In the genomic region with DNA sequence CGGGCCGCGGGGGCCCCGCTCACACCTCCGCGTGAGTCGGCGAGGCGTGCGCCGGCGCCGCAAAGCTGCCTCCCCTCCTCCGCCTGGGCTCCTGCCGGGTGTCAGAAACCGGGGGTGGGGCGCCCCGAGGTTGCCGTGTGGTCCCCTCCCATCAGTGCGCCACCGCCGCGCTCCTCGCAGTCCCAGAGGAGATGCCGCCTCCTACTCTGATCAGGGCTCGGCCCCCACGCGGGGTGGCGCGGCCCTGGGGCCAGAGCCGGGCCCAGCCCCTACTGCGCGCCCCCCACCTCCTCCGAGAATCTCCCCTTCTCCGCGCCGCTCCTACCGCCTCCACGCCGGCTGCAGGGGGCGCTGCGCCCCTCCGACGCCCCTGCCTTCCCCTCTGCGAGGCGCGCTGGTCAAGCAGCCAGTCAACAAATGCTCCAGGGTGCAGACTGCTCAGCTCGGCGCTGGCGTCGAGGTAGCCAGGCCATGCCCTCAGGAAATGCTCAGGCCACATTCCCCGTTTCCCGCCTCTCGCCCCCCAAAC, we compare ENCODE assay signal across 8 cellular contexts. TPM values are rescaled to one million over a fixed set of nuclear protein-coding genes. Genes with fewer than 3 reads are reported as not detected.
A peak's percentile ranks its signal among the peaks of the same experiment; 100 is the strongest.
DNase-seq lines count a peak whose midpoint lies in the region; ATAC-seq, FAIRE-seq and TF ChIP-seq lines count a peak whose summit lies in the region.

No MANE protein-coding gene starts in this region.

- H2BK5ac ChIP-seq in H1 (ENCODE audit: low read depth, low read length), result no peak overlapping the region

- no peak for ATAC-seq in GM19397 (IDR thresholded peaks at IDR 0.05; ENCODE audit: unreplicated experiment)

- DNase-seq in BE2C, result no peak
- DNase-seq in activated CD4-positive, alpha-beta T cell treated with anti-CD3 and anti-CD28 coated beads, Interleukin-2, amount 10 ng/mL, durations not matched to agents 24 days and 14 days, result peak; percentile 84
- peak in 1 of 2 experiments; percentile 88 for DNase-seq in H1 (ENCODE audit: low read depth in 1 of 2, low spot score in 2 of 2)
- DNase-seq in progenitor cell of endocrine pancreas (ENCODE audit: low spot score, unreplicated experiment), result no peak
- DNase-seq in ureter (ENCODE audit: low spot score), result no peak
- DNase-seq in glomerular visceral epithelial cell (ENCODE audit: extremely low spot score), result no peak

- no peak overlapping the region for H3K14ac ChIP-seq in H1 (ENCODE audit: insufficient read length)

- H3K27me3 Mint-ChIP-seq in activated CD4-positive, alpha-beta T cell treated with anti-CD3 and anti-CD28 coated beads, Interleukin-2, amount 10 ng/mL, durations not matched to agents 24 days and 14 days, result peaks cover 19% of the 10 kb centered on the region
- peaks cover 33% of the 10 kb centered on the region for H3K27me3 Mint-ChIP-seq in progenitor cell of endocrine pancreas

- H3K9me3 ChIP-seq in BE2C (no peaks in the 10 kb centered on the region), HUES64 (ENCODE audit: insufficient read depth, low read depth, low read length) (no peaks in the 10 kb centered on the region), H1 (ENCODE audit: insufficient read depth in 2 of 2, low read depth in 1 of 2, low read length in 1 of 2) (no peaks in the 10 kb centered on the region)

- WGBS in HUES64, result 9% methylated on average over 54 of the region's 54 CpGs
- 23% methylated on average over 16 of the region's 54 CpGs; no CpG with 5 or more reads in 1 of the 2 experiments for WGBS in H1 (ENCODE audit: extremely low coverage in 1 of 2, insufficient coverage in 1 of 2, insufficient read length in 1 of 2, insufficient replicate concordance in 2 of 2, low coverage in 1 of 2, low lambda C conversion rate in 2 of 2, missing lambda C conversion rate in 1 of 2), 2 experiments

- H3K4me1 Mint-ChIP-seq in activated CD4-positive, alpha-beta T cell treated with anti-CD3 and anti-CD28 coated beads, Interleukin-2, amount 10 ng/mL, durations not matched to agents 24 days and 14 days, result peaks cover 8% of the 10 kb centered on the region
- H3K4me1 Mint-ChIP-seq in progenitor cell of endocrine pancreas (ENCODE audit: low read depth), result peaks cover 1% of the 10 kb centered on the region

- no peak overlapping the region for H3K27ac Mint-ChIP-seq in activated CD4-positive, alpha-beta T cell treated with anti-CD3 and anti-CD28 coated beads, Interleukin-2, amount 10 ng/mL, durations not matched to agents 24 days and 14 days
- H3K27ac Mint-ChIP-seq in progenitor cell of endocrine pancreas, result no peak overlapping the region

- 0 out of 2 replicates have a peak overlapping the region, but pooled peaks have one; percentile 5 for H4K8ac ChIP-seq in H1 (ENCODE audit: extremely low read depth, insufficient read depth, low read length)

- POLR2A ChIA-PET in H1 (lab: Charles Lee; ENCODE audit: partially characterized antibody), result interaction anchor here (1.2 to 1.9 kb wide), 3 partner anchors 9 to 31 kb away, joined by 3 to 6 read pairs (median 4); no protein-coding TSS in a partner anchor

- H2AK5ac ChIP-seq in H1 (ENCODE audit: low read depth, low read length), result no peak overlapping the region

- H3K9ac ChIP-seq in HUES64 (ENCODE audit: low read depth, low read length) (no peak overlapping the region), H1 (replicated peaks in 1 of 4; ENCODE audit: extremely low read depth in 1 of 4, low read depth in 3 of 4, low read length in 3 of 4) (no peak overlapping the region)

- H3K4me2 ChIP-seq in H1 (ENCODE audit: insufficient read depth in 1 of 2, low read depth in 2 of 2, low read length in 2 of 2), result peak overlapping the region; percentile 41 to 75

- peak overlapping the region; percentile 78 for H3K4me3 Mint-ChIP-seq in activated CD4-positive, alpha-beta T cell treated with anti-CD3 and anti-CD28 coated beads, Interleukin-2, amount 10 ng/mL, durations not matched to agents 24 days and 14 days
- peak overlapping the region; percentile 55 for H3K4me3 Mint-ChIP-seq in progenitor cell of endocrine pancreas (ENCODE audit: low read depth)

- no peak overlapping the region for H3K23ac ChIP-seq in H1 (ENCODE audit: insufficient read length)

- intact Hi-C loops in activated CD4-positive, alpha-beta T cell treated with anti-CD3 and anti-CD28 coated beads, Interleukin-2, amount 10 ng/mL, durations not matched to agents 24 days and 14 days (cut with micrococcal nuclease), result loop anchor here (5.0 kb wide), 1 partner anchor 77 kb away; no protein-coding TSS in a partner anchor

- H3K4me1 ChIP-seq in BE2C (no peaks in the 10 kb centered on the region), HUES64 (ENCODE audit: insufficient read depth, low read length) (no peaks in the 10 kb centered on the region; the same call in 1 of the 2 replicates), H1 (replicated peaks in 1 of 4; ENCODE audit: control insufficient read depth in 3 of 4, insufficient read depth in 4 of 4, low read length in 3 of 4) (peaks cover 0 to 6% (median 3%) of the 10 kb centered on the region in 4 experiments; a peak in 6 of 7 replicates)

- peaks cover 2% of the 10 kb centered on the region; the same call in 1 of the 2 replicates for H3K79me1 ChIP-seq in H1 (ENCODE audit: low read depth, low read length)

- TF ChIP-seq CTCF in BE2C (IDR thresholded peaks at IDR 0.05; ENCODE audit: low read depth, low read length) (peak; percentile 17; the same call in 1 of the 2 replicates), H1 (IDR thresholded peaks at IDR 0.05; ENCODE audit: control extremely low read depth in 1 of 3, insufficient read depth in 1 of 3, low read depth in 1 of 3, low read length in 3 of 3) (peak in 2 of 3 experiments; percentile 78 to 79; a peak in 3 of 4 replicates), progenitor cell of endocrine pancreas (IDR thresholded peaks at IDR 0.05; ENCODE audit: unreplicated experiment) (peak; percentile 63)

- no peak overlapping the region for H2BK15ac ChIP-seq in H1 (ENCODE audit: low read length)

- no peak overlapping the region for H2BK12ac ChIP-seq in H1 (ENCODE audit: low read depth, low read length)

- no peak overlapping the region for H3K4me3 ChIP-seq in BE2C (ENCODE audit: low read depth, low read length)
- peak overlapping the region; percentile 49 for H3K4me3 ChIP-seq in HUES64 (ENCODE audit: low read length)
- peak overlapping the region; percentile 21 to 56 (median 26); a peak in 6 of 8 replicates for H3K4me3 ChIP-seq in H1 (ENCODE audit: extremely low read depth in 1 of 4, insufficient read depth in 2 of 4, low read depth in 3 of 4, low read length in 4 of 4)

- peaks cover 14% of the 10 kb centered on the region for H3K27me3 ChIP-seq in BE2C
- peaks cover 27% of the 10 kb centered on the region for H3K27me3 ChIP-seq in HUES64 (ENCODE audit: insufficient read depth, low read length)
- H3K27me3 ChIP-seq in H1 (replicated peaks in 1 of 4; ENCODE audit: control insufficient read depth in 3 of 4, extremely low read depth in 1 of 4, insufficient read depth in 3 of 4, low read length in 3 of 4), result peaks cover 9 to 26% (median 18%) of the 10 kb centered on the region in 4 experiments

- TF ChIP-seq RAD21 in H1 (IDR thresholded peaks at IDR 0.05 in 1 of 2, conservative IDR thresholded peaks at IDR 0.05 in 1 of 2; ENCODE audit: low read depth in 2 of 2, low read length in 2 of 2), result peak; percentile 57 to 75

- TF ChIP-seq POLR2A in H1 (IDR thresholded peaks at IDR 0.05; ENCODE audit: control extremely low read depth in 1 of 2, low read depth in 2 of 2, low read length in 2 of 2), result no peak

- CTCF ChIA-PET in H1 (lab: Charles Lee; ENCODE audit: partially characterized antibody), result interaction anchor here (0.6 to 4.7 kb wide), 17 partner anchors 10 to 183 kb away, joined by 3 to 27 read pairs (median 4); a partner anchor contains a TSS

- H4K5ac ChIP-seq in H1 (ENCODE audit: insufficient read length, low read depth, low read length), result no peak overlapping the region

- no peaks in the 10 kb centered on the region for H3K9me3 Mint-ChIP-seq in activated CD4-positive, alpha-beta T cell treated with anti-CD3 and anti-CD28 coated beads, Interleukin-2, amount 10 ng/mL, durations not matched to agents 24 days and 14 days
- H3K9me3 Mint-ChIP-seq in progenitor cell of endocrine pancreas (ENCODE audit: low read depth), result no peaks in the 10 kb centered on the region

- FAIRE-seq in H1 (lab: Jason Lieb, UNC), result no peak

- no peak overlapping the region for H4K91ac ChIP-seq in H1 (replicated peaks; ENCODE audit: insufficient read length, low read length)

- no peak overlapping the region for H3K56ac ChIP-seq in H1 (replicated peaks; ENCODE audit: insufficient read length, low read depth, low read length)

- no peaks in the 10 kb centered on the region for H3K36me3 Mint-ChIP-seq in activated CD4-positive, alpha-beta T cell treated with anti-CD3 and anti-CD28 coated beads, Interleukin-2, amount 10 ng/mL, durations not matched to agents 24 days and 14 days (ENCODE audit: low read depth)
- no peaks in the 10 kb centered on the region for H3K36me3 Mint-ChIP-seq in progenitor cell of endocrine pancreas (ENCODE audit: insufficient read depth)

- no peak overlapping the region for H2BK120ac ChIP-seq in H1 (replicated peaks; ENCODE audit: low read depth, low read length)

- H3K18ac ChIP-seq in H1 (ENCODE audit: extremely low read depth, low read length), result no peak overlapping the region; the same call in 1 of the 2 replicates

- TF ChIP-seq EP300 in H1 (IDR thresholded peaks at IDR 0.05; ENCODE audit: borderline replicate concordance in 1 of 2, low read depth in 2 of 2, low read length in 2 of 2), result peak in 1 of 2 experiments; percentile 19; a peak in 1 of 3 replicates

- H3K79me2 ChIP-seq in H1 (ENCODE audit: control insufficient read depth in 1 of 2, insufficient read depth in 2 of 2, low read length in 2 of 2), result no peaks in the 10 kb centered on the region

- no peak overlapping the region for H3K27ac ChIP-seq in HUES64 (ENCODE audit: low read depth, low read length)
- H3K27ac ChIP-seq in H1 (ENCODE audit: low read depth, low read length), result no peak overlapping the region

- H3K23me2 ChIP-seq in H1 (ENCODE audit: low read depth, low read length), result peaks cover 4% of the 10 kb centered on the region; the same call in 1 of the 2 replicates

- H2BK20ac ChIP-seq in H1 (ENCODE audit: low read length), result no peak overlapping the region

- H3K4ac ChIP-seq in H1 (replicated peaks; ENCODE audit: insufficient read length, low read depth, low read length), result no peak overlapping the region

- H3K36me3 ChIP-seq in BE2C, result no peaks in the 10 kb centered on the region
- H3K36me3 ChIP-seq in HUES64 (ENCODE audit: insufficient read depth, low read length), result no peaks in the 10 kb centered on the region
- no peaks in the 10 kb centered on the region for H3K36me3 ChIP-seq in H1 (ENCODE audit: control insufficient read depth in 2 of 4, insufficient read depth in 4 of 4, low read length in 3 of 4)

- peaks cover 7 to 20% of the 10 kb centered on the region in 2 experiments for H4K20me1 ChIP-seq in H1 (replicated peaks in 1 of 2; ENCODE audit: control insufficient read depth in 1 of 2, insufficient read depth in 2 of 2, low read length in 2 of 2)

- H2AFZ ChIP-seq in H1 (ENCODE audit: low read length), result no peak overlapping the region

RNA-seq across cellular contexts. Expression of a gene that starts 0.5 kb away (rescaled TPM):
- polyA plus RNA-seq in BE2C (2012; ENCODE audit: insufficient read depth, insufficient read length, low read depth), result 15.9 TPM
- 2.8 TPM for polyA plus RNA-seq in HUES64 (2013, experiment 1 of 2)
- 3.7 TPM for polyA plus RNA-seq in HUES64 (2013, experiment 2 of 2)
- total RNA-seq in activated CD4-positive, alpha-beta T cell treated with anti-CD3 and anti-CD28 coated beads, Interleukin-2, amount 10 ng/mL, durations not matched to agents 24 days and 14 days, result 9.7 and 11.2 TPM in 2 replicates
- total RNA-seq in H1 (2021; fragmentation: NEBNext Ultra II Directional; extraction: Animal tissue kit (Norgen Biotek cat#: 25700)), result 6.2 and 8.9 TPM in 2 replicates
- 2.8 and 4.8 TPM in 2 replicates for polyA plus RNA-seq in H1 (2011; rRNA removed)
- 6.5 TPM for polyA plus RNA-seq in H1 (2011; cell fraction: cytosol; rRNA removed)
- polyA plus RNA-seq in H1 (2011; cell fraction: nucleus; rRNA removed), result 27.2 TPM
- 5.4 to 9.8 TPM (median 7.3 TPM) in 4 replicates for polyA plus RNA-seq in H1 (2012, experiment 1 of 2)
- 4.8 TPM for polyA plus RNA-seq in H1 (2012, experiment 2 of 2)
- 4.2 TPM for polyA plus RNA-seq in H1 (2013, experiment 1 of 2)
- 4.1 TPM for polyA plus RNA-seq in H1 (2013, experiment 2 of 2)
- polyA minus RNA-seq in H1 (2011; rRNA and poly(A)+ RNA removed), result 3.4 and 4.7 TPM in 2 replicates
- 2.9 TPM for polyA minus RNA-seq in H1 (2011; cell fraction: cytosol; rRNA and poly(A)+ RNA removed)
- polyA minus RNA-seq in H1 (2011; cell fraction: nucleus; rRNA and poly(A)+ RNA removed), result 5.7 TPM
- total RNA-seq in progenitor cell of endocrine pancreas, result 3.8 and 8.5 TPM in 2 replicates
- 42.2 TPM for total RNA-seq in ureter

RNA-seq across cellular contexts. Expression of a gene that starts 12.1 kb away (rescaled TPM):
- 7.4 TPM for polyA plus RNA-seq in BE2C (2012; ENCODE audit: insufficient read depth, insufficient read length, low read depth)
- 18.0 TPM for polyA plus RNA-seq in HUES64 (2013, experiment 1 of 2)
- polyA plus RNA-seq in HUES64 (2013, experiment 2 of 2), result 21.6 TPM
- 8.3 and 9.1 TPM in 2 replicates for total RNA-seq in activated CD4-positive, alpha-beta T cell treated with anti-CD3 and anti-CD28 coated beads, Interleukin-2, amount 10 ng/mL, durations not matched to agents 24 days and 14 days
- 33.3 and 33.6 TPM in 2 replicates for total RNA-seq in H1 (2021; fragmentation: NEBNext Ultra II Directional; extraction: Animal tissue kit (Norgen Biotek cat#: 25700))
- 25.5 and 40.3 TPM in 2 replicates for polyA plus RNA-seq in H1 (2011; rRNA removed)
- polyA plus RNA-seq in H1 (2011; cell fraction: cytosol; rRNA removed), result 35.2 TPM
- polyA plus RNA-seq in H1 (2011; cell fraction: nucleus; rRNA removed), result 49.1 TPM
- 28.3 to 44.3 TPM (median 38.0 TPM) in 4 replicates for polyA plus RNA-seq in H1 (2012, experiment 1 of 2)
- polyA plus RNA-seq in H1 (2012, experiment 2 of 2), result 26.9 TPM
- polyA plus RNA-seq in H1 (2013, experiment 1 of 2), result 21.1 TPM
- polyA plus RNA-seq in H1 (2013, experiment 2 of 2), result 19.1 TPM
- 3.2 and 4.2 TPM in 2 replicates for polyA minus RNA-seq in H1 (2011; rRNA and poly(A)+ RNA removed)
- polyA minus RNA-seq in H1 (2011; cell fraction: cytosol; rRNA and poly(A)+ RNA removed), result 13.7 TPM
- 12.6 TPM for polyA minus RNA-seq in H1 (2011; cell fraction: nucleus; rRNA and poly(A)+ RNA removed)
- 66.6 and 68.5 TPM in 2 replicates for total RNA-seq in progenitor cell of endocrine pancreas
- 42.4 TPM for total RNA-seq in ureter

Comparison
In these comparisons a context has a peak if more than half of its experiments do, and no peak if none do; other contexts are left out.
1. CTCF ChIP-seq: peak in every context shown above with its lines; median percentile 78 in H1; 63 in progenitor cell of endocrine pancreas; 17 in BE2C.